ENCODE assay signal across 1 cellular context in genomic region chr10:108894402-108895301, GRCh38.
TF ChIP-seq lines count a peak whose summit lies in the region.

No MANE protein-coding gene starts in this region.

TF ChIP-seq in GM12878, 131 proteins besides CTCF, POLR2A, EP300 and RAD21 (continued from another document and continues in another):
- TF ChIP-seq CUX1 (IDR thresholded peaks at IDR 0.05; ENCODE audit: insufficient replicate concordance, low read depth, low read length) (no peak), SREBF1 (IDR thresholded peaks at IDR 0.05; ENCODE audit: low read length) (no peak), POU2F2 (IDR thresholded peaks at IDR 0.05; ENCODE audit: borderline replicate concordance, low read depth, low read length) (no peak), POLR2AphosphoS2 (IDR thresholded peaks at IDR 0.05; ENCODE audit: low read depth, low read length) (no peak), MEF2A (IDR thresholded peaks at IDR 0.05; ENCODE audit: insufficient read depth, low read depth, low read length) (0 out of 2 replicates have a peak, but pooled peaks have one; percentile 22), MEF2B (IDR thresholded peaks at IDR 0.05; ENCODE audit: partially characterized antibody, poor library complexity, severe bottlenecking) (peak; percentile 8), CBX5 (IDR thresholded peaks at IDR 0.05; ENCODE audit: low read depth) (no peak), KDM1A (IDR thresholded peaks at IDR 0.05; ENCODE audit: borderline replicate concordance) (no peak), RELA (IDR thresholded peaks at IDR 0.05; ENCODE audit: borderline replicate concordance, partially characterized antibody) (no peak), GABPA (IDR thresholded peaks at IDR 0.05; ENCODE audit: low read depth) (0 out of 2 replicates have a peak, but pooled peaks have one; percentile 12), BMI1 (IDR thresholded peaks at IDR 0.05; ENCODE audit: borderline replicate concordance) (peak; percentile 52; the same call in 1 of the 2 replicates), MLLT1 (IDR thresholded peaks at IDR 0.05) (no peak), IKZF1 (conservative IDR thresholded peaks at IDR 0.05) (0 out of 2 replicates have a peak, but pooled peaks have one; percentile 27), E4F1 (IDR thresholded peaks at IDR 0.05; ENCODE audit: borderline replicate concordance, partially characterized antibody) (no peak), MYB (IDR thresholded peaks at IDR 0.05; ENCODE audit: borderline replicate concordance, low read depth, low read length) (no peak), BHLHE40 (IDR thresholded peaks at IDR 0.05; ENCODE audit: borderline replicate concordance in 1 of 2, low read depth in 2 of 2, low read length in 1 of 2) (no peak), PAX8 (IDR thresholded peaks at IDR 0.05) (no peak), HDAC6 (IDR thresholded peaks at IDR 0.05; ENCODE audit: unreplicated experiment) (no peak), NFYA (IDR thresholded peaks at IDR 0.05; ENCODE audit: borderline replicate concordance, low read depth, low read length) (no peak), FOS (IDR thresholded peaks at IDR 0.05; ENCODE audit: borderline replicate concordance, extremely low read depth, insufficient read length) (no peak), CREM (IDR thresholded peaks at IDR 0.05; ENCODE audit: low read depth) (no peak), CEBPB (IDR thresholded peaks at IDR 0.05; ENCODE audit: borderline replicate concordance in 1 of 2, low read depth in 2 of 2, low read length in 2 of 2) (no peak), ETV6 (conservative IDR thresholded peaks at IDR 0.05 in 1 of 2, IDR thresholded peaks at IDR 0.05 in 1 of 2; ENCODE audit: borderline replicate concordance in 1 of 2, low read depth in 1 of 2) (peak in 1 of 2 experiments; percentile 90; a peak in 2 of 4 replicates), HCFC1 (IDR thresholded peaks at IDR 0.05; ENCODE audit: low read length) (no peak), SMARCA5 (IDR thresholded peaks at IDR 0.05) (no peak), FOXM1 (IDR thresholded peaks at IDR 0.05; ENCODE audit: low read depth, low read length) (no peak), RELB (IDR thresholded peaks at IDR 0.05; ENCODE audit: low read depth) (no peak), TCF3 (IDR thresholded peaks at IDR 0.05; ENCODE audit: borderline replicate concordance, insufficient read depth, low read depth, low read length) (0 out of 2 replicates have a peak, but pooled peaks have one; percentile 29), RUNX3 (IDR thresholded peaks at IDR 0.05; ENCODE audit: low read length) (peak; percentile 26; the same call in 1 of the 2 replicates), SKIL (IDR thresholded peaks at IDR 0.05; ENCODE audit: low read depth, poor library complexity, severe bottlenecking) (no peak), SIN3A (IDR thresholded peaks at IDR 0.05; ENCODE audit: low read depth, low read length) (no peak), TCF7 (IDR thresholded peaks at IDR 0.05; ENCODE audit: borderline replicate concordance) (no peak), ATF2 (IDR thresholded peaks at IDR 0.05; ENCODE audit: low read length) (peak; percentile 37; the same call in 1 of the 2 replicates), CEBPZ (IDR thresholded peaks at IDR 0.05; ENCODE audit: low read depth, low read length) (no peak), SMAD1 (IDR thresholded peaks at IDR 0.05; ENCODE audit: low read depth, partially characterized antibody) (no peak), RAD51 (IDR thresholded peaks at IDR 0.05) (no peak), CBFB (IDR thresholded peaks at IDR 0.05; ENCODE audit: low read depth) (no peak), CHD1 (IDR thresholded peaks at IDR 0.05; ENCODE audit: low read depth, low read length) (no peak), E2F4 (IDR thresholded peaks at IDR 0.05; ENCODE audit: low read depth, low read length) (no peak)
